14 cellular contexts compared by ENCODE assay signal in the genomic region with DNA sequence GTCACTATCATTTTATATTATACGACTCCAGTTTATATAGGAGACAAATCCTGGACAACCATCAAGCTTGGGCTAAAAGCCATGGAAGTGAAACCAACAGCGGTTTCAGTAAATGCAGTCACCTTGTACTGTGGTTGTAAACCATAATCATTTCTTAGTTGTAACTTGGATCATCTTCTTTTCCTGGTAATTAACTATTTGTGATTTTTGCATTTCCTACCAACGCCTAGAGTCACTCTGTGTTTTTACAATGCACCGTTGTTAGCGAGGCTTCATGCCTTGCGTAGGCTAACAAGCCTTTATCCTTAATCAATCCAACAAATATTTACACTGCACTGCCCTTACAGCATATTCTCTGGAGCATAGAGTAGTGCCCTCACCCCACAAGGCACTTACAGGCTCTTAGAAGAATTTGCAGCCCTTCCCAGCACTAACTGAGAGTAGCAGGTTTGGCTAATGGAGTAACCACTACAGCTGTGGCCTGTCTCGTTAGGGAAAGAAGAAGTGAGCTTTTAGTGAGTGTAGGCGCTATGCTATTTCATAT.
DNase-seq lines count a peak whose midpoint lies in the region; ATAC-seq and TF ChIP-seq lines count a peak whose summit lies in the region.
"Had no signal": no experiment of that assay in that cellular context is flagged by ENCODE, and none has a peak within 500 bp of the region (broad histone marks: within the 10 kb centered on the region; RNA-seq: fewer than 3 reads in every experiment).

No MANE protein-coding gene starts in this region.

- peaks cover 6 to 50% of the 10 kb centered on the region in 2 donors for H3K4me1 Mint-ChIP-seq in immature natural killer cell
- H3K4me1 Mint-ChIP-seq in endothelial cell (ENCODE audit: unreplicated experiment) = peaks cover 17% of the 10 kb centered on the region

- no peaks in the 10 kb centered on the region for H3K27me3 ChIP-seq in skeletal muscle tissue (ENCODE audit: control insufficient read depth in 3 of 3, insufficient read depth in 3 of 3, low read length in 3 of 3)

- H3K27ac Mint-ChIP-seq in immature natural killer cell (peak overlapping the region; percentile 6 to 73 (median 42)), endothelial cell (ENCODE audit: unreplicated experiment) (no peak overlapping the region)

- no peak overlapping the region for H3K4me3 Mint-ChIP-seq in immature natural killer cell
- no peak overlapping the region for H3K4me3 Mint-ChIP-seq in endothelial cell (ENCODE audit: unreplicated experiment)

- H3K27me3 Mint-ChIP-seq in immature natural killer cell (ENCODE audit: low read depth in 3 of 3) = peaks cover 0 to 2% (median 0%) of the 10 kb centered on the region in 3 donors
- H3K27me3 Mint-ChIP-seq in endothelial cell (ENCODE audit: unreplicated experiment) = no peaks in the 10 kb centered on the region

- no peak for ATAC-seq in esophagus mucosa

- peak overlapping the region; percentile 69 for H3K27ac ChIP-seq in skeletal muscle tissue (ENCODE audit: low read depth, low read length)
- H3K27ac ChIP-seq: PC-9, WERI-Rb-1 had no signal

- peaks cover 19 to 40% (median 20%) of the 10 kb centered on the region in 3 donors for H3K36me3 Mint-ChIP-seq in immature natural killer cell
- peaks cover 7% of the 10 kb centered on the region for H3K36me3 Mint-ChIP-seq in endothelial cell (ENCODE audit: low read depth, unreplicated experiment)

- no peak overlapping the region for H3K4me3 ChIP-seq in skeletal muscle tissue (ENCODE audit: low read length in 3 of 3)
- H3K4me3 ChIP-seq: PC-9 had no signal

- H3K9ac ChIP-seq in skeletal muscle tissue (ENCODE audit: low read depth in 1 of 3, low read length in 3 of 3) = no peak overlapping the region

- H3K36me3 ChIP-seq in skeletal muscle tissue (ENCODE audit: control insufficient read depth in 3 of 3, insufficient read depth in 3 of 3, low read length in 3 of 3) = peaks cover 15 to 21% (median 16%) of the 10 kb centered on the region in 3 donors

- TF ChIP-seq CTCF in endothelial cell (IDR thresholded peaks at IDR 0.05; ENCODE audit: unreplicated experiment) = no peak

- H3K9me3 Mint-ChIP-seq in immature natural killer cell = no peaks in the 10 kb centered on the region
- no peaks in the 10 kb centered on the region for H3K9me3 Mint-ChIP-seq in endothelial cell (ENCODE audit: unreplicated experiment)

- DNase-seq in NCI-H2196 (lab: John Stamatoyannopoulos, UW; ENCODE audit: unreplicated experiment) = peak; percentile 3
- no peak for DNase-seq in NCI-H2196 treated with DMSO at 0.1 percent for 48 hours (lab: John Stamatoyannopoulos, UW; ENCODE audit: unreplicated experiment)
- DNase-seq in NCI-H345 (lab: John Stamatoyannopoulos, UW) = peak; percentile 71
- no peak for DNase-seq in immature natural killer cell
- no peak for DNase-seq in medulla oblongata (ENCODE audit: extremely low spot score)
- no peak for DNase-seq in endothelial cell (ENCODE audit: low spot score)
- DNase-seq: activated gamma-delta T cell treated with Interleukin-2 at 50 U/mL for 16 hours; cerebellar nuclear complex; KG1; PC-9; stimulated activated naive CD4-positive, alpha-beta T cell; WERI-Rb-1 had no signal

- no peaks in the 10 kb centered on the region for H3K9me3 ChIP-seq in skeletal muscle tissue (ENCODE audit: control insufficient read depth in 3 of 3, low read length in 3 of 3)

- peaks cover 23 to 31% (median 28%) of the 10 kb centered on the region in 3 donors for H3K4me1 ChIP-seq in skeletal muscle tissue (ENCODE audit: control insufficient read depth in 3 of 3, insufficient read depth in 3 of 3, low read length in 3 of 3)

Comparison
In these comparisons a context has a peak if more than half of its experiments do, and no peak if none do; other contexts are left out.
1. DNase-seq: peak in NCI-H2196 (single experiment) and NCI-H345 (single experiment); none in NCI-H2196 treated with DMSO at 0.1 percent for 48 hours (single experiment), immature natural killer cell (0 of 3), medulla oblongata (single experiment) and endothelial cell (single experiment).